1 cellular context compared by ENCODE assay signal in genomic region chr1:210400043-210400840, GRCh38.
A peak's percentile ranks its signal among the peaks of the same experiment; 100 is the strongest.
TF ChIP-seq lines count a peak whose summit lies in the region.

No MANE protein-coding gene starts in this region.

TF ChIP-seq in GM12878, 131 proteins besides CTCF, POLR2A, EP300 and RAD21 (continued from another document and continues in another):
- no peak for TF ChIP-seq ZBTB40 (IDR thresholded peaks at IDR 0.05; ENCODE audit: borderline replicate concordance)
- TF ChIP-seq HDAC6 (IDR thresholded peaks at IDR 0.05; ENCODE audit: unreplicated experiment) = no peak
- TF ChIP-seq MEF2B (IDR thresholded peaks at IDR 0.05; ENCODE audit: partially characterized antibody, poor library complexity, severe bottlenecking) = peak; percentile 98
- TF ChIP-seq NBN (IDR thresholded peaks at IDR 0.05) = peak; percentile 48; the same call in 1 of the 2 replicates
- TF ChIP-seq BCL3 (IDR thresholded peaks at IDR 0.05; ENCODE audit: borderline replicate concordance, insufficient read depth, low read depth, low read length, poor library complexity, severe bottlenecking) = no peak
- peak; percentile 36; the same call in 1 of the 2 replicates for TF ChIP-seq TCF12 (IDR thresholded peaks at IDR 0.05; ENCODE audit: low read depth, low read length)
- no peak for TF ChIP-seq SIN3A (IDR thresholded peaks at IDR 0.05; ENCODE audit: low read depth, low read length)
- TF ChIP-seq SMAD5 (IDR thresholded peaks at IDR 0.05; ENCODE audit: low read depth) = no peak
- no peak for TF ChIP-seq SPI1 (IDR thresholded peaks at IDR 0.05; ENCODE audit: borderline replicate concordance, insufficient read depth, low read depth, low read length)
- peak; percentile 90 for TF ChIP-seq ZNF592 (IDR thresholded peaks at IDR 0.05)
- TF ChIP-seq MTA2 (IDR thresholded peaks at IDR 0.05; ENCODE audit: low read depth) = peak; percentile 54
- no peak for TF ChIP-seq MTA3 (IDR thresholded peaks at IDR 0.05; ENCODE audit: borderline replicate concordance, low read length)
- TF ChIP-seq FOXK2 (IDR thresholded peaks at IDR 0.05) = no peak
- TF ChIP-seq E4F1 (IDR thresholded peaks at IDR 0.05; ENCODE audit: borderline replicate concordance, partially characterized antibody) = no peak
- no peak for TF ChIP-seq NFYA (IDR thresholded peaks at IDR 0.05; ENCODE audit: borderline replicate concordance, low read depth, low read length)
- no peak for TF ChIP-seq CBFB (IDR thresholded peaks at IDR 0.05; ENCODE audit: low read depth)
- TF ChIP-seq ZBTB11 (CRISPR knock-in tag; IDR thresholded peaks at IDR 0.05) = no peak
- no peak for TF ChIP-seq SP1 (IDR thresholded peaks at IDR 0.05; ENCODE audit: low read depth, low read length)
- no peak for TF ChIP-seq STAT3 (IDR thresholded peaks at IDR 0.05; ENCODE audit: low read depth, low read length)
- peak; percentile 87 for TF ChIP-seq ZNF207 (IDR thresholded peaks at IDR 0.05; ENCODE audit: borderline replicate concordance)
- no peak for TF ChIP-seq BRCA1 (IDR thresholded peaks at IDR 0.05; ENCODE audit: low read depth, low read length)
- TF ChIP-seq GATAD2B (conservative IDR thresholded peaks at IDR 0.05; ENCODE audit: low read depth) = 0 out of 2 replicates have a peak, but pooled peaks have one; percentile 87
- TF ChIP-seq BCLAF1 (IDR thresholded peaks at IDR 0.05) = no peak
- TF ChIP-seq SUPT20H (IDR thresholded peaks at IDR 0.05; ENCODE audit: borderline replicate concordance, control insufficient read depth, low read depth, low read length) = no peak
- TF ChIP-seq PBX3 (IDR thresholded peaks at IDR 0.05; ENCODE audit: insufficient replicate concordance, low read depth, low read length) = no peak
- TF ChIP-seq TARDBP (IDR thresholded peaks at IDR 0.05; ENCODE audit: borderline replicate concordance) = no peak
- TF ChIP-seq CBX5 (IDR thresholded peaks at IDR 0.05; ENCODE audit: low read depth) = no peak
- peak; percentile 79 for TF ChIP-seq HDGF (IDR thresholded peaks at IDR 0.05)
- no peak for TF ChIP-seq NFIC (IDR thresholded peaks at IDR 0.05; ENCODE audit: low read depth, low read length)
- no peak for TF ChIP-seq ZNF384 (IDR thresholded peaks at IDR 0.05; ENCODE audit: borderline replicate concordance, low read depth, low read length)
- TF ChIP-seq GABPA (IDR thresholded peaks at IDR 0.05; ENCODE audit: low read depth) = no peak
- TF ChIP-seq ESRRA (IDR thresholded peaks at IDR 0.05; ENCODE audit: low read length) = no peak
- TF ChIP-seq CHD2 (IDR thresholded peaks at IDR 0.05; ENCODE audit: borderline replicate concordance, low read depth, low read length) = no peak
- TF ChIP-seq BHLHE40 (IDR thresholded peaks at IDR 0.05; ENCODE audit: borderline replicate concordance in 1 of 2, low read depth in 2 of 2, low read length in 1 of 2) = peak; percentile 43 to 75; a peak in 3 of 4 replicates
